In genomic region chr10:131014271-131014670, GRCh38 we compare ENCODE assay signal across 34 cellular contexts.
"Had no signal": no experiment of that assay in that cellular context is flagged by ENCODE, and none has a peak within 500 bp of the region (broad histone marks: within the 10 kb centered on the region; RNA-seq: fewer than 3 reads in every experiment).

No MANE protein-coding gene starts in this region.

- H3K4me1 ChIP-seq: adrenal gland, ascending aorta, body of pancreas, breast epithelium had no signal

- H3K36me3 ChIP-seq: adrenal gland, ascending aorta, brain microvascular endothelial cell, breast epithelium, cardiac muscle cell had no signal

- FAIRE-seq: astrocyte, bronchial epithelial cell had no signal

- H3K27ac ChIP-seq: adrenal gland, ascending aorta, body of pancreas, brain microvascular endothelial cell, breast epithelium, cardiac muscle cell had no signal

- H3K9me3 ChIP-seq: adrenal gland, ascending aorta, body of pancreas, breast epithelium had no signal

- H3K27me3 ChIP-seq: ascending aorta, body of pancreas, brain microvascular endothelial cell, cardiac muscle cell had no signal

- ATAC-seq: activated naive CD4-positive, alpha-beta T cell treated with anti-CD3 and anti-CD28 coated beads, Interleukin-2, amount 50 U/mL, for 72 hours; activated naive CD8-positive, alpha-beta T cell treated with anti-CD3 and anti-CD28 coated beads, Interleukin-2, amount 50 U/mL, for 24 hours; activated T-cell treated with anti-CD3 and anti-CD28 coated beads, Interleukin-2, amount 50 U/mL, for 4 hours; activated T-cell treated with anti-CD3 and anti-CD28 coated beads, Interleukin-2, amount 50 U/mL, for 72 hours; activated T-helper 17 cell treated with anti-CD3 and anti-CD28 coated beads, Interleukin-2, amount 50 U/mL, for 72 hours; body of pancreas had no signal

- H3K4me3 ChIP-seq: adrenal gland, ascending aorta, body of pancreas, breast epithelium, cardiac muscle cell had no signal

- DNase-seq: activated effector memory CD4-positive, alpha-beta T cell treated with anti-CD3 and anti-CD28 coated beads, Interleukin-2, amount 50 U/mL, for 16 hours; activated effector memory CD4-positive, alpha-beta T cell treated with Interleukin-2 at 50 U/mL for 16 hours; activated gamma-delta T cell; activated gamma-delta T cell treated with Interleukin-2 at 50 U/mL for 16 hours; activated naive CD4-positive, alpha-beta T cell; activated naive CD4-positive, alpha-beta T cell treated with anti-CD3 and anti-CD28 coated beads for 36 hours; activated naive CD4-positive, alpha-beta T cell treated with anti-CD3 and anti-CD28 coated beads, Interleukin-2, amount 10 ng/mL, durations not matched to agents 7 days and 5 days; activated naive CD4-positive, alpha-beta T cell treated with anti-CD3 and anti-CD28 coated beads, Interleukin-2, amount 50 U/mL, for 16 hours; activated naive CD4-positive, alpha-beta T cell treated with Interleukin-2 at 50 U/mL for 16 hours; activated naive CD8-positive, alpha-beta T cell treated with anti-CD3 and anti-CD28 coated beads for 36 hours; activated naive CD8-positive, alpha-beta T cell treated with anti-CD3 and anti-CD28 coated beads, Interleukin-2, amount 10 ng/mL, durations not matched to agents 7 days and 5 days; activated naive CD8-positive, alpha-beta T cell treated with anti-CD3 and anti-CD28 coated beads, Interleukin-2, amount 50 U/mL, for 24 hours; activated T-cell treated with anti-CD3 and anti-CD28 coated beads for 4 hours; activated T-cell treated with anti-CD3 and anti-CD28 coated beads, Interleukin-2, amount 50 U/mL, for 1 hour; activated T-cell treated with anti-CD3 and anti-CD28 coated beads, Interleukin-2, amount 50 U/mL, for 24 hours; activated T-cell treated with anti-CD3 and anti-CD28 coated beads, Interleukin-2, amount 50 U/mL, for 4 hours; activated T-cell treated with anti-CD3 and anti-CD28 coated beads, Interleukin-2, amount 50 U/mL, for 48 hours; activated T-cell treated with anti-CD3 and anti-CD28 coated beads, Interleukin-2, amount 50 U/mL, for 72 hours; adrenal gland; amniotic stem cell; amygdala; anterior cingulate cortex; aorta; body of pancreas; brain microvascular endothelial cell; central memory CD4-positive, alpha-beta T cell; cerebellar nuclear complex had no signal
